Comparison of ENCODE assay signal across 11 cellular contexts in the genomic region with DNA sequence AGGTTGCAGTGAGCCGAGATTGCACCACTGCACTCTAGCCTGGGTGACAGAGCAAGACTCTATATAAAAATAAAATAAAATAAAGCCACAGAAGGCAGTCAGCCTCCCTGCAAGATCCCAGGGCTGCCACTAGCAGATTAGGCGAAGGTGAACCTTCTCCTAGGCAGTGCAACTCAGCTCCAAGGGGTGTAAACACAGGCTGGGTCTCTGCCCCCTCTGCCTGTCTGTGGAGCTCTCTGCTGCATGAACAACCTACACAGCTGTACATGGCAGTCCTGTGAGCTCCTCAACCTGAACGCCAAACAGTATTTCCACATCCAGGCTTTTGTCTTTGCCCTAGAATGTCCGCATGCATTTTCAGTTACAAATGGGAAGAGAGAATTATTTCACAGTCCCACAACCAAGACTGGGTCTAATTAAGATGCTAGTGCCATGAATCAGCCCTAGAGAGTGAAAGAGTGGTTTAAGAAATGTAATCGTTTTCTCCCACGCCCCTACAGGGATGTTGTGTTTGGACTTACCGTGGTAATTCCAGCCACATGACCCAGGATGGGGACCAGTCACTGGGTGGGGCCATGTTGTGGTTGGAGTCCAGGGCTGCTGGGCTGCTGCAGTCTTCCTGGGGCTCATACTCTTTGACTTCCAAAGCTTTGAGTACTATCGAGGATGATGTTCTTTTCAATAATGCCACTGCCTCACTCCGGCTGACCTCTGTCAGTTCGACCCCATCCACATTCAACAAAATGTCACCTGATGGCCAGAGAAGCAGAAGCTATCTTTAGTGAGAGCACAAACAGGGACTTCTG.
A peak's percentile ranks its signal among the peaks of the same experiment; 100 is the strongest.
DNase-seq lines count a peak whose midpoint lies in the region; ATAC-seq and TF ChIP-seq lines count a peak whose summit lies in the region.
"Had no signal": no experiment of that assay in that cellular context is flagged by ENCODE, and none has a peak within 500 bp of the region (broad histone marks: within the 10 kb centered on the region; RNA-seq: fewer than 3 reads in every experiment).

No MANE protein-coding gene starts in this region.

- ATAC-seq in GM18861 (IDR thresholded peaks at IDR 0.05; ENCODE audit: unreplicated experiment) = no peak

- TF ChIP-seq EP300 in suprapubic skin (IDR thresholded peaks at IDR 0.05) = no peak

- no peak overlapping the region for H3K4me3 ChIP-seq in hepatocyte
- no peak overlapping the region for H3K4me3 ChIP-seq in suprapubic skin

- no peaks in the 10 kb centered on the region for H3K9me2 ChIP-seq in hepatocyte (replicated peaks; ENCODE audit: insufficient read depth)

- peak overlapping the region; percentile 53 for H3K4me2 ChIP-seq in hepatocyte

- H3K9me3 ChIP-seq in hepatocyte (ENCODE audit: low read depth) = no peaks in the 10 kb centered on the region
- H3K9me3 ChIP-seq in suprapubic skin = no peaks in the 10 kb centered on the region

- WGBS in hepatocyte (ENCODE audit: low lambda C conversion rate, missing lambda C conversion rate) = 68% methylated on average over 10 of the region's 10 CpGs
- WGBS in suprapubic skin = 70% methylated on average over 10 of the region's 10 CpGs

- H3K36me3 ChIP-seq in hepatocyte (replicated peaks; ENCODE audit: insufficient read depth, low read depth) (no peaks in the 10 kb centered on the region), suprapubic skin (no peaks in the 10 kb centered on the region)
- H3K36me3 ChIP-seq: WERI-Rb-1 had no signal

- peak; percentile 94 for DNase-seq in HS-5 (ENCODE audit: low read depth)
- peak; percentile 97 for DNase-seq in amniotic epithelial cell (ENCODE audit: low read depth)
- DNase-seq in hepatocyte (ENCODE audit: low spot score) = peak; percentile 35
- peak in 1 of 2 donors; percentile 68 for DNase-seq in suprapubic skin (ENCODE audit: low spot score in 2 of 2)
- no peak for DNase-seq in AML-193 (lab: John Stamatoyannopoulos, UW)
- no peak for DNase-seq in cortex of kidney (lab: John Stamatoyannopoulos, UW)
- no peak for DNase-seq in germinal center (ENCODE audit: low spot score)
- DNase-seq: activated naive CD8-positive, alpha-beta T cell treated with anti-CD3 and anti-CD28 coated beads for 36 hours; NCI-H69; WERI-Rb-1 had no signal

- H3K79me2 ChIP-seq in hepatocyte = no peaks in the 10 kb centered on the region

- H3K27ac ChIP-seq in hepatocyte (peak overlapping the region; percentile 61), suprapubic skin (peak overlapping the region; percentile 50)
- H3K27ac ChIP-seq: WERI-Rb-1 had no signal

- H2AFZ ChIP-seq in hepatocyte = no peak overlapping the region

- no peaks in the 10 kb centered on the region for H4K20me1 ChIP-seq in hepatocyte (ENCODE audit: insufficient read depth, poor library complexity, severe bottlenecking)

- TF ChIP-seq CTCF in hepatocyte (IDR thresholded peaks at IDR 0.05; ENCODE audit: poor library complexity) = no peak
- TF ChIP-seq CTCF in suprapubic skin (IDR thresholded peaks at IDR 0.05) = no peak

- H3K27me3 ChIP-seq in hepatocyte = no peaks in the 10 kb centered on the region
- H3K27me3 ChIP-seq in suprapubic skin = no peaks in the 10 kb centered on the region

- no peak for TF ChIP-seq POLR2A in suprapubic skin (IDR thresholded peaks at IDR 0.05)

- H3K4me1 ChIP-seq in hepatocyte (ENCODE audit: insufficient read depth) = peaks cover 10% of the 10 kb centered on the region
- peaks cover 9% of the 10 kb centered on the region for H3K4me1 ChIP-seq in suprapubic skin

Comparison
In these comparisons a context has a peak if more than half of its experiments do, and no peak if none do; other contexts are left out.
1. DNase-seq: peak in HS-5 (single experiment), amniotic epithelial cell (single experiment) and hepatocyte (single experiment); none in AML-193 (0 of 2), cortex of kidney (single experiment) and germinal center (single experiment).